ENCODE assay signal across 23 cellular contexts in the genomic region with DNA sequence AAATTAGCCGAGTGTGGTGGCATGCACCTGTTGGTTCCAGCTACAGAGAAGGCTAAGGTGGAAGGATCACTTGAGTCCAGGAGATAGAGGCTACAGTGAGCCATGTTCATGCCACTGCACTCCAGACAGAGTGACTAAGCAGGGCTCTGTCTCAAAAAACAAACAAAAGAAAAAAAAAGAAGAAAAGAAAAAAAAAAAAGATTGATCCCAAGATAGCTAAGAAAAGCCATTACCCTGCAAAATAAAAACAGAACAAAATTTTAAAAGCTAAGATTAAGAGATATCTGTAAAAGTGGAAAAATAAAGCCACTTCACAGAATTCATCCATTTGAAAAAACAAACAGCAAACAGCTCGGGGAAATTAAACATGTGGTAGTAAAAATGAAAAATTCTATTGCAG. TPM values are rescaled to one million over a fixed set of nuclear protein-coding genes. Genes with fewer than 3 reads are reported as not detected.
A peak's percentile ranks its signal among the peaks of the same experiment; 100 is the strongest.
DNase-seq lines count a peak whose midpoint lies in the region; ATAC-seq, FAIRE-seq and TF ChIP-seq lines count a peak whose summit lies in the region.
"Had no signal": no experiment of that assay in that cellular context is flagged by ENCODE, and none has a peak within 500 bp of the region (broad histone marks: within the 10 kb centered on the region; RNA-seq: fewer than 3 reads in every experiment).

No MANE protein-coding gene starts in this region.

- WGBS in hepatocyte (ENCODE audit: low lambda C conversion rate, missing lambda C conversion rate), result 69% methylated on average over 2 of the region's 2 CpGs
- 83 to 93% (median 84%) methylated on average over 2 of the region's 2 CpGs for WGBS in stomach, 5 donors

- H3K9me2 ChIP-seq in PC-3 (replicated peaks; ENCODE audit: low read length), result no peaks in the 10 kb centered on the region
- H3K9me2 ChIP-seq in hepatocyte (replicated peaks; ENCODE audit: insufficient read depth), result no peaks in the 10 kb centered on the region

- CTCF ChIA-PET in PC-3 (lab: Charles Lee), result interaction anchor here (0.7 to 1.3 kb wide), 4 partner anchors 9 to 54 kb away, joined by 3 to 10 read pairs (median 4); no protein-coding TSS in a partner anchor

- no peak for FAIRE-seq in urothelium cell line (lab: Jason Lieb, UNC)

- H3K4me1 ChIP-seq in left ventricle myocardium inferior (peaks cover 38% of the 10 kb centered on the region), PC-3 (ENCODE audit: insufficient read depth, low read length) (peaks cover 29% of the 10 kb centered on the region), hepatocyte (ENCODE audit: insufficient read depth) (no peaks in the 10 kb centered on the region), mucosa of descending colon (ENCODE audit: low read depth) (no peaks in the 10 kb centered on the region), stomach (peaks cover 0 to 6% (median 2%) of the 10 kb centered on the region in 4 donors)

- TF ChIP-seq EP300 in stomach (IDR thresholded peaks at IDR 0.05), result no peak

- H2AFZ ChIP-seq in PC-3 (ENCODE audit: low read length) (peak overlapping the region; percentile 51; the same call in 1 of the 2 replicates), hepatocyte (no peak overlapping the region)

- H3K4me2 ChIP-seq in PC-3 (ENCODE audit: low read length), result peak overlapping the region; percentile 22; the same call in 1 of the 2 replicates
- no peak overlapping the region for H3K4me2 ChIP-seq in hepatocyte

- no peak overlapping the region for H3K9ac ChIP-seq in PC-3 (ENCODE audit: low read length)

- no peaks in the 10 kb centered on the region for H3F3A ChIP-seq in PC-3 (ENCODE audit: low read length, unreplicated experiment)

- POLR2A ChIA-PET in PC-3 (lab: Charles Lee; ENCODE audit: unreplicated experiment), result interaction anchor here (0.6 kb wide), 1 partner anchor 54 kb away, joined by 3 read pairs; no protein-coding TSS in a partner anchor

- no TSS peak for BruUV-seq in PC-3 (replicated peaks; lab: Mats Ljungman, UMichigan)

- H3K4me3 ChIP-seq in left ventricle myocardium inferior (no peak overlapping the region), PC-3 (ENCODE audit: low read length) (no peak overlapping the region), hepatocyte (no peak overlapping the region), mucosa of descending colon (no peak overlapping the region), stomach (no peak overlapping the region)
- H3K4me3 ChIP-seq: coronary artery, right atrium auricular region, upper lobe of left lung had no signal

- ATAC-seq in PC-3 (peak; percentile 66), mucosa of descending colon (no peak)
- ATAC-seq: left cardiac atrium had no signal

- peak overlapping the region; percentile 39 for H3K27ac ChIP-seq in left ventricle myocardium inferior (replicated peaks)
- H3K27ac ChIP-seq in PC-3 (ENCODE audit: low read length), result peak overlapping the region; percentile 14; the same call in 1 of the 2 replicates
- H3K27ac ChIP-seq in hepatocyte, result peak overlapping the region; percentile 45
- no peak overlapping the region for H3K27ac ChIP-seq in stomach
- H3K27ac ChIP-seq: coronary artery, HL-60, right atrium auricular region, upper lobe of left lung had no signal

- intact Hi-C loops in left ventricle myocardium inferior (cut with micrococcal nuclease), result no loop called here
- intact Hi-C loops in cardiac septum (cut with DNase I), result no loop called here
- intact Hi-C loops in PC-3 (cut with micrococcal nuclease), result no loop called here
- intact Hi-C loops in mucosa of descending colon (cut with DNase I, micrococcal nuclease), result no loop called here
- intact Hi-C loops in stomach (cut with DNase I; ENCODE audit: low total_unique reads), result no loop called here

- no peak for TF ChIP-seq POLR2A in stomach (IDR thresholded peaks at IDR 0.05)

- no peaks in the 10 kb centered on the region for H3K9me3 ChIP-seq in left ventricle myocardium inferior (replicated peaks)
- no peaks in the 10 kb centered on the region for H3K9me3 ChIP-seq in PC-3 (ENCODE audit: low read length)
- no peaks in the 10 kb centered on the region for H3K9me3 ChIP-seq in hepatocyte (ENCODE audit: low read depth)
- no peaks in the 10 kb centered on the region for H3K9me3 ChIP-seq in mucosa of descending colon
- no peaks in the 10 kb centered on the region for H3K9me3 ChIP-seq in stomach
- H3K9me3 ChIP-seq: right atrium auricular region, upper lobe of left lung had no signal

- H3K36me3 ChIP-seq in left ventricle myocardium inferior, result peaks cover 47% of the 10 kb centered on the region
- H3K36me3 ChIP-seq in PC-3 (ENCODE audit: low read depth, low read length), result no peaks in the 10 kb centered on the region
- no peaks in the 10 kb centered on the region for H3K36me3 ChIP-seq in hepatocyte (replicated peaks; ENCODE audit: insufficient read depth, low read depth)
- H3K36me3 ChIP-seq in mucosa of descending colon (ENCODE audit: low read depth), result no peaks in the 10 kb centered on the region
- H3K36me3 ChIP-seq in stomach, result peaks cover 0 to 9% (median 3%) of the 10 kb centered on the region in 4 donors
- H3K36me3 ChIP-seq: right atrium auricular region, upper lobe of left lung had no signal

- no peaks in the 10 kb centered on the region for H3K79me2 ChIP-seq in PC-3 (ENCODE audit: low read length)
- no peaks in the 10 kb centered on the region for H3K79me2 ChIP-seq in hepatocyte

- TF ChIP-seq CTCF in left ventricle myocardium inferior (IDR thresholded peaks at IDR 0.05; ENCODE audit: borderline replicate concordance) (no peak), PC-3 (conservative IDR thresholded peaks at IDR 0.05; ENCODE audit: low read depth, low read length) (no peak), hepatocyte (IDR thresholded peaks at IDR 0.05; ENCODE audit: poor library complexity) (no peak), mucosa of descending colon (IDR thresholded peaks at IDR 0.05) (no peak), stomach (IDR thresholded peaks at IDR 0.05) (no peak)

- no peaks in the 10 kb centered on the region for H4K20me1 ChIP-seq in PC-3 (ENCODE audit: low read length)
- H4K20me1 ChIP-seq in hepatocyte (ENCODE audit: insufficient read depth, poor library complexity, severe bottlenecking), result no peaks in the 10 kb centered on the region

- DNase-seq in left ventricle myocardium inferior (no peak), cardiac septum (ENCODE audit: low spot score) (no peak), PC-3 (peak; percentile 52), hepatocyte (ENCODE audit: low spot score) (no peak), mucosa of descending colon (no peak), urothelium cell line (ENCODE audit: low spot score) (no peak), stomach (no peak)
- no peak for DNase-seq in stimulated activated naive CD4-positive, alpha-beta T cell (lab: John Stamatoyannopoulos, UW)
- DNase-seq: activated CD4-positive, alpha-beta T cell treated with anti-CD3 and anti-CD28 coated beads, Interleukin-2, amount 10 ng/mL, durations not matched to agents 7 days and 5 days; activated naive CD4-positive, alpha-beta T cell; aorta; CD4-positive, alpha-beta memory T cell; DMS79 treated with DMSO at 0.1 percent for 48 hours; foreskin melanocyte; HCEC 1CT; left cardiac atrium; NCI-H2107; NCI-H526 treated with DMSO at 0.1 percent for 48 hours; upper lobe of left lung had no signal

- H3K27me3 ChIP-seq in left ventricle myocardium inferior (ENCODE audit: low read depth) (no peaks in the 10 kb centered on the region), PC-3 (ENCODE audit: low read length) (no peaks in the 10 kb centered on the region), hepatocyte (no peaks in the 10 kb centered on the region), stomach (no peaks in the 10 kb centered on the region)
- H3K27me3 ChIP-seq: right atrium auricular region, upper lobe of left lung had no signal

RNA-seq across cellular contexts. Expression of a gene that starts 23.8 kb away (rescaled TPM):
- 114 TPM for total RNA-seq in left ventricle myocardium inferior
- total RNA-seq in cardiac septum, result 70.6 TPM
- 0.26 and 0.35 TPM in 2 replicates for total RNA-seq in PC-3 (2014; rRNA removed)
- total RNA-seq in hepatocyte, result 0.28 and 0.60 TPM in 2 replicates
- 2.0 and 4.4 TPM in 2 replicates for polyA plus RNA-seq in hepatocyte
- total RNA-seq in mucosa of descending colon, result 1 to 10 TPM; 1.8 to 2.8 (median 2.5) TPM
- total RNA-seq in stomach, result 1 to 10 TPM in 4 of 5 donors, not detected in 1; 1.7 to 4.6 (median 1.8) TPM
- 1 to 10 TPM; 1.0 to 2.1 (median 1.5) TPM for polyA plus RNA-seq in stomach

RNA-seq across cellular contexts. Expression of a gene that starts 44.6 kb away (rescaled TPM):
- total RNA-seq in left ventricle myocardium inferior (not detected), cardiac septum (not detected), PC-3 (2014; rRNA removed) (not detected in 2 replicates), hepatocyte (0.64 and 2.0 TPM in 2 replicates), mucosa of descending colon (not detected), stomach (not detected)
- polyA plus RNA-seq in hepatocyte (0.57 and 1.8 TPM in 2 replicates), stomach (not detected)
- total RNA-seq: activated CD4-positive, alpha-beta T cell treated with anti-CD3 and anti-CD28 coated beads, Interleukin-2, amount 10 ng/mL, durations not matched to agents 7 days and 5 days; aorta; CD4-positive, alpha-beta memory T cell; left cardiac atrium; mucosa of gallbladder; right atrium auricular region; upper lobe of left lung had no signal
- polyA plus RNA-seq: aorta; CD4-positive, alpha-beta memory T cell had no signal

Comparison
In these comparisons a context has a peak if more than half of its experiments do, and no peak if none do; other contexts are left out.
1. H3K27ac ChIP-seq: peak in left ventricle myocardium inferior (single experiment), PC-3 (single experiment) and hepatocyte (single experiment); none in stomach (0 of 5).
2. RNA of a gene that starts 23.8 kb away (total RNA-seq): 114 TPM in left ventricle myocardium inferior (single experiment) and 70.6 TPM in cardiac septum (single experiment); 1.8 to 2.8 TPM in mucosa of descending colon, 1.7 to 4.6 TPM in stomach, 0.28 to 0.60 TPM in hepatocyte and 0.26 to 0.35 TPM in PC-3; every median in the first group is over 10 times any median in the second.